Comparison of ENCODE assay signal across 16 cellular contexts in the genomic region with DNA sequence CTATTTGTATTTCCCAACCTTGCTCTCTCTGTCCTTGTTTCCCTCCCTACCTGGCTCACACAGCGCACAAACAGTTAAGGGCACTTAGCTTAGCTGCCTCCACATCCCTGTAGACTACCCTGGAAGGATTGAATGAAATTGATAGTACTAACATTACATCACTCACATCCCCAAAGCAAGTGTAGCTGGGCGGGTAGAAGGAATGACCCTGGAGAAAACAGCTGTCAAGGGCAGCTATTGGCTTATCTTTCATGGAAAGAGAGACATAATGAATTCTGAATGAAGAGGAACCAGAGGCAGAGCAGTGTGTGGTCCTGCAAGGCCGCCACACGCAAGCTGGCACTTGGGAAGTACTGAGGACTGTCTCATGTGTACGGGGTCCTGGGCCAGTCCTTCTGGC.
DNase-seq lines count a peak whose midpoint lies in the region; ATAC-seq and TF ChIP-seq lines count a peak whose summit lies in the region.
"Had no signal": no experiment of that assay in that cellular context is flagged by ENCODE, and none has a peak within 500 bp of the region (broad histone marks: within the 10 kb centered on the region; RNA-seq: fewer than 3 reads in every experiment).

No MANE protein-coding gene starts in this region.

- ATAC-seq in left lung: peak; percentile 68
- ATAC-seq in sciatic nerve: peak; percentile 79

- POLR2A ChIA-PET in MCF 10A (lab: Yijun Ruan, JAX): interaction anchor here (0.9 kb wide), 1 partner anchor 8 kb away, joined by 4 read pairs; no protein-coding TSS in a partner anchor

- no peak overlapping the region for H3K4me3 Mint-ChIP-seq in MCF 10A (ENCODE audit: unreplicated experiment)
- H3K4me3 Mint-ChIP-seq: CD4-positive, CD25-positive, alpha-beta regulatory T cell had no signal

- no peak for TF ChIP-seq POLR2A in breast epithelium (IDR thresholded peaks at IDR 0.05)
- TF ChIP-seq POLR2A in esophagus squamous epithelium (IDR thresholded peaks at IDR 0.05): no peak

- DNase-seq in MCF 10A (ENCODE audit: unreplicated experiment) (no peak), breast epithelium (ENCODE audit: low spot score in 2 of 2) (no peak), SJCRH30 (peak; percentile 73 to 90), left lung (no peak), sciatic nerve (ENCODE audit: low spot score) (no peak), SK-N-DZ (ENCODE audit: low spot score) (no peak), esophagus squamous epithelium (lab: John Stamatoyannopoulos, UW) (no peak), NCI-H1694 (lab: John Stamatoyannopoulos, UW) (no peak)
- DNase-seq: 8988T; AML-193; CD4-positive, CD25-positive, alpha-beta regulatory T cell; DMS53; GF-D8; GM23248; H7 had no signal

- H3K9me3 ChIP-seq in breast epithelium (no peaks in the 10 kb centered on the region), SJCRH30 (replicated peaks) (0 out of 2 replicates have a peak, but pooled peaks cover 3% of the 10 kb centered on the region), left lung (no peaks in the 10 kb centered on the region), esophagus squamous epithelium (no peaks in the 10 kb centered on the region)
- H3K9me3 ChIP-seq: BLaER1 treated with 17β-estradiol and CSF1 and Interleukin-3, amounts not matched to agents 10 nM and 100 nM had no signal

- peaks cover 5% of the 10 kb centered on the region for H3K36me3 Mint-ChIP-seq in MCF 10A (ENCODE audit: insufficient read depth, unreplicated experiment)
- H3K36me3 Mint-ChIP-seq: CD4-positive, CD25-positive, alpha-beta regulatory T cell had no signal

- no peak overlapping the region for H3K4me3 ChIP-seq in breast epithelium
- H3K4me3 ChIP-seq in SJCRH30: no peak overlapping the region
- H3K4me3 ChIP-seq in left lung: no peak overlapping the region
- H3K4me3 ChIP-seq in esophagus squamous epithelium: no peak overlapping the region
- H3K4me3 ChIP-seq: BLaER1 treated with 17β-estradiol and CSF1 and Interleukin-3, amounts not matched to agents 10 nM and 100 nM; GM23248 had no signal

- H3K9me3 Mint-ChIP-seq in MCF 10A (ENCODE audit: unreplicated experiment): no peaks in the 10 kb centered on the region

- no peaks in the 10 kb centered on the region for H3K4me1 ChIP-seq in breast epithelium
- peaks cover 28% of the 10 kb centered on the region for H3K4me1 ChIP-seq in SJCRH30
- H3K4me1 ChIP-seq in left lung: no peaks in the 10 kb centered on the region
- H3K4me1 ChIP-seq in esophagus squamous epithelium: no peaks in the 10 kb centered on the region

- H3K27ac ChIP-seq in breast epithelium: no peak overlapping the region
- peak overlapping the region; percentile 48 for H3K27ac ChIP-seq in SJCRH30
- H3K27ac ChIP-seq in left lung: no peak overlapping the region
- no peak overlapping the region for H3K27ac ChIP-seq in esophagus squamous epithelium
- H3K27ac ChIP-seq: BLaER1 treated with 17β-estradiol and CSF1 and Interleukin-3, amounts not matched to agents 10 nM and 100 nM; GM23248 had no signal

- H3K27me3 ChIP-seq in breast epithelium: no peaks in the 10 kb centered on the region
- H3K27me3 ChIP-seq in SJCRH30: no peaks in the 10 kb centered on the region
- no peaks in the 10 kb centered on the region for H3K27me3 ChIP-seq in left lung
- no peaks in the 10 kb centered on the region for H3K27me3 ChIP-seq in esophagus squamous epithelium
- H3K27me3 ChIP-seq: BLaER1 treated with 17β-estradiol and CSF1 and Interleukin-3, amounts not matched to agents 10 nM and 100 nM had no signal

- CTCF ChIA-PET in MCF 10A (lab: Yijun Ruan, JAX): no interaction called here

- BruUV-seq in MCF 10A (replicated peaks; lab: Mats Ljungman, UMichigan): no TSS peak

- peak overlapping the region; percentile 46 for H3K27ac Mint-ChIP-seq in MCF 10A (ENCODE audit: low read depth, unreplicated experiment)
- H3K27ac Mint-ChIP-seq: CD4-positive, CD25-positive, alpha-beta regulatory T cell had no signal

- peaks cover 19% of the 10 kb centered on the region for H3K4me1 Mint-ChIP-seq in MCF 10A (ENCODE audit: insufficient read depth, unreplicated experiment)
- H3K4me1 Mint-ChIP-seq: CD4-positive, CD25-positive, alpha-beta regulatory T cell had no signal

- H3K36me3 ChIP-seq in breast epithelium (no peaks in the 10 kb centered on the region), SJCRH30 (no peaks in the 10 kb centered on the region), left lung (no peaks in the 10 kb centered on the region), esophagus squamous epithelium (no peaks in the 10 kb centered on the region)
- H3K36me3 ChIP-seq: BLaER1 treated with 17β-estradiol and CSF1 and Interleukin-3, amounts not matched to agents 10 nM and 100 nM had no signal

- intact Hi-C loops in MCF 10A (cut with micrococcal nuclease): no loop called here
- intact Hi-C loops in breast epithelium (cut with DNase I; ENCODE audit: low total_unique reads): no loop called here
- intact Hi-C loops in left lung (cut with DNase I): no loop called here
- intact Hi-C loops in sciatic nerve (cut with DNase I): no loop called here
- intact Hi-C loops in esophagus squamous epithelium (cut with DNase I): no loop called here

- H3K27me3 Mint-ChIP-seq in MCF 10A (ENCODE audit: insufficient read depth, unreplicated experiment): no peaks in the 10 kb centered on the region
- H3K27me3 Mint-ChIP-seq: CD4-positive, CD25-positive, alpha-beta regulatory T cell had no signal

- 78 to 92% methylated on average over 4 to 5 of the region's 5 CpGs for WGBS in esophagus squamous epithelium, 2 donors

- no peak for TF ChIP-seq CTCF in MCF 10A (IDR thresholded peaks at IDR 0.05; ENCODE audit: unreplicated experiment)
- TF ChIP-seq CTCF in breast epithelium (IDR thresholded peaks at IDR 0.05): no peak
- TF ChIP-seq CTCF in left lung (IDR thresholded peaks at IDR 0.05): no peak
- TF ChIP-seq CTCF in esophagus squamous epithelium (IDR thresholded peaks at IDR 0.05): no peak

Comparison
In these comparisons a context has a peak if more than half of its experiments do, and no peak if none do; other contexts are left out.
1. DNase-seq: peak in SJCRH30 (2 of 2); none in MCF 10A (single experiment), breast epithelium (0 of 2), left lung (0 of 2), sciatic nerve (single experiment), SK-N-DZ (single experiment), esophagus squamous epithelium (single experiment) and NCI-H1694 (single experiment).